In genomic region chr7:156751319-156751718, GRCh38 we compare ENCODE assay signal across 8 cellular contexts.
A peak's percentile ranks its signal among the peaks of the same experiment; 100 is the strongest.
DNase-seq lines count a peak whose midpoint lies in the region; ATAC-seq and TF ChIP-seq lines count a peak whose summit lies in the region.

No MANE protein-coding gene starts in this region.

- peaks cover 9% of the 10 kb centered on the region for H3K36me3 Mint-ChIP-seq in osteocyte (ENCODE audit: unreplicated experiment)

- peak; percentile 74 for ATAC-seq in GM21717 (IDR thresholded peaks at IDR 0.05; ENCODE audit: unreplicated experiment)
- no peak for ATAC-seq in HG03354 (IDR thresholded peaks at IDR 0.05; ENCODE audit: poor library complexity, severe bottlenecking, unreplicated experiment)
- no peak for ATAC-seq in HG03571 (IDR thresholded peaks at IDR 0.05; ENCODE audit: unreplicated experiment)

- peaks cover 9% of the 10 kb centered on the region for H3K4me1 Mint-ChIP-seq in osteocyte (ENCODE audit: unreplicated experiment)

- no peaks in the 10 kb centered on the region for H3K9me3 Mint-ChIP-seq in osteocyte (ENCODE audit: unreplicated experiment)

- no peak for TF ChIP-seq CTCF in osteocyte (IDR thresholded peaks at IDR 0.05)

- peak; percentile 37 for DNase-seq in NCI-H69 (lab: John Stamatoyannopoulos, UW)
- peak; percentile 71 for DNase-seq in dermis blood vessel endothelial cell
- DNase-seq in stimulated activated CD4-positive, alpha-beta T cell treated with anti-CD3 and anti-CD28 coated beads, Interleukin-4, amount 100 ng/mL, for 4 hours = peak; percentile 14 to 39
- no peak for DNase-seq in osteocyte (ENCODE audit: extremely low spot score, unreplicated experiment)
- no peak for DNase-seq in COLO829 (ENCODE audit: low spot score)

- H3K4me3 Mint-ChIP-seq in osteocyte (ENCODE audit: unreplicated experiment) = no peak overlapping the region

- no peak overlapping the region for H3K27ac Mint-ChIP-seq in osteocyte (ENCODE audit: unreplicated experiment)

- no peaks in the 10 kb centered on the region for H3K27me3 Mint-ChIP-seq in osteocyte (ENCODE audit: unreplicated experiment)

Comparison
In these comparisons a context has a peak if more than half of its experiments do, and no peak if none do; other contexts are left out.
1. DNase-seq: peak in NCI-H69 (single experiment), dermis blood vessel endothelial cell (single experiment) and stimulated activated CD4-positive, alpha-beta T cell treated with anti-CD3 and anti-CD28 coated beads, Interleukin-4, amount 100 ng/mL, for 4 hours (2 of 2); none in osteocyte (single experiment) and COLO829 (single experiment).